In genomic region chr19:58326914-58327726, GRCh38 we compare ENCODE assay signal across 1 cellular context.
TF ChIP-seq lines count a peak whose summit lies in the region.

Gene ZSCAN22, plus strand, starts transcription at chr19:58326994. Its CDS starts 7,809 bp downstream, at chr19:58334803.

TF ChIP-seq in HEK293, 187 proteins besides CTCF, POLR2A, EP300 and RAD21 (continued from another document and continues in another):
- TF ChIP-seq PATZ1 (tag by site-specific recombination; IDR thresholded peaks at IDR 0.05) (peak; percentile 75), SALL2 (tag by site-specific recombination; IDR thresholded peaks at IDR 0.05; ENCODE audit: borderline replicate concordance) (no peak), REPIN1 (tag by site-specific recombination; IDR thresholded peaks at IDR 0.05; ENCODE audit: low read depth) (peak; percentile 98), ZNF184 (tag by site-specific recombination; IDR thresholded peaks at IDR 0.05) (no peak), KLF7 (tag by site-specific recombination; IDR thresholded peaks at IDR 0.05; ENCODE audit: borderline replicate concordance) (peak; percentile 92; the same call in 1 of the 2 replicates), ZBTB8A (tag by site-specific recombination; IDR thresholded peaks at IDR 0.05) (peak; percentile 45; the same call in 1 of the 2 replicates), ZNF140 (tag by site-specific recombination; IDR thresholded peaks at IDR 0.05) (no peak), FEZF1 (tag by site-specific recombination; IDR thresholded peaks at IDR 0.05) (peak; percentile 50), ZFP3 (tag by site-specific recombination; IDR thresholded peaks at IDR 0.05; ENCODE audit: low read depth) (no peak), ZNF175 (tag by site-specific recombination; IDR thresholded peaks at IDR 0.05) (no peak), ZNF664 (tag by site-specific recombination; IDR thresholded peaks at IDR 0.05) (peak; percentile 39; the same call in 1 of the 2 replicates), SETDB1 (IDR thresholded peaks at IDR 0.05; ENCODE audit: insufficient read length, low read length) (no peak), ZNF707 (tag by site-specific recombination; IDR thresholded peaks at IDR 0.05) (peak; percentile 29; the same call in 1 of the 2 replicates), ZFP37 (tag by site-specific recombination; IDR thresholded peaks at IDR 0.05) (peak; percentile 100), ZNF280D (tag by site-specific recombination; IDR thresholded peaks at IDR 0.05) (0 out of 2 replicates have a peak, but pooled peaks have one; percentile 6), PBX3 (CRISPR knock-in tag; IDR thresholded peaks at IDR 0.05) (peak; percentile 98), ZNF548 (tag by site-specific recombination; IDR thresholded peaks at IDR 0.05) (no peak), ZNF792 (tag by site-specific recombination; IDR thresholded peaks at IDR 0.05) (peak; percentile 72; the same call in 1 of the 2 replicates), ZNF623 (tag by site-specific recombination; IDR thresholded peaks at IDR 0.05) (peak; percentile 18; the same call in 1 of the 2 replicates), ZXDB (tag by site-specific recombination; IDR thresholded peaks at IDR 0.05) (peak; percentile 98), AEBP2 (tag by site-specific recombination; IDR thresholded peaks at IDR 0.05; ENCODE audit: borderline replicate concordance) (peak; percentile 75; the same call in 1 of the 2 replicates), ZNF223 (tag by site-specific recombination; IDR thresholded peaks at IDR 0.05) (no peak; the same call in 1 of the 2 replicates), ZNF362 (tag by site-specific recombination; IDR thresholded peaks at IDR 0.05) (no peak), ZNF585B (tag by site-specific recombination; IDR thresholded peaks at IDR 0.05) (no peak; the same call in 1 of the 2 replicates), ZNF596 (tag by site-specific recombination; IDR thresholded peaks at IDR 0.05) (no peak), ZNF146 (tag by site-specific recombination; IDR thresholded peaks at IDR 0.05) (peak; percentile 48; the same call in 1 of the 2 replicates), KLF9 (tag by site-specific recombination; IDR thresholded peaks at IDR 0.05; ENCODE audit: low read depth) (peak; percentile 72), SP7 (tag by site-specific recombination; IDR thresholded peaks at IDR 0.05) (peak; percentile 88), GLI4 (tag by site-specific recombination; IDR thresholded peaks at IDR 0.05) (peak; percentile 93), ZSCAN5A (tag by site-specific recombination; IDR thresholded peaks at IDR 0.05) (peak; percentile 90; the same call in 1 of the 2 replicates), OSR2 (tag by site-specific recombination; IDR thresholded peaks at IDR 0.05) (no peak), ZNF426 (tag by site-specific recombination; IDR thresholded peaks at IDR 0.05) (no peak), TCF7L2 (IDR thresholded peaks at IDR 0.05; ENCODE audit: borderline replicate concordance, low read depth, low read length) (no peak), ZNF514 (tag by site-specific recombination; IDR thresholded peaks at IDR 0.05) (no peak), ZNF768 (tag by site-specific recombination; IDR thresholded peaks at IDR 0.05) (peak; percentile 65; the same call in 1 of the 2 replicates), PRDM6 (tag by site-specific recombination; IDR thresholded peaks at IDR 0.05) (no peak), ZNF580 (tag by site-specific recombination; IDR thresholded peaks at IDR 0.05) (peak; percentile 93), GFI1B (tag by site-specific recombination; IDR thresholded peaks at IDR 0.05) (no peak), ZNF112 (tag by site-specific recombination; IDR thresholded peaks at IDR 0.05) (no peak), MZF1 (tag by site-specific recombination; IDR thresholded peaks at IDR 0.05; ENCODE audit: borderline replicate concordance) (peak; percentile 77)
- TF ChIP-seq, protein P1, sequence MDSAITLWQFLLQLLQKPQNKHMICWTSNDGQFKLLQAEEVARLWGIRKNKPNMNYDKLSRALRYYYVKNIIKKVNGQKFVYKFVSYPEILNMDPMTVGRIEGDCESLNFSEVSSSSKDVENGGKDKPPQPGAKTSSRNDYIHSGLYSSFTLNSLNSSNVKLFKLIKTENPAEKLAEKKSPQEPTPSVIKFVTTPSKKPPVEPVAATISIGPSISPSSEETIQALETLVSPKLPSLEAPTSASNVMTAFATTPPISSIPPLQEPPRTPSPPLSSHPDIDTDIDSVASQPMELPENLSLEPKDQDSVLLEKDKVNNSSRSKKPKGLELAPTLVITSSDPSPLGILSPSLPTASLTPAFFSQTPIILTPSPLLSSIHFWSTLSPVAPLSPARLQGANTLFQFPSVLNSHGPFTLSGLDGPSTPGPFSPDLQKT (IDR thresholded peaks at IDR 0.05; ENCODE audit: borderline replicate concordance, low read depth, low read length) = no peak
- TF ChIP-seq, protein P2, sequence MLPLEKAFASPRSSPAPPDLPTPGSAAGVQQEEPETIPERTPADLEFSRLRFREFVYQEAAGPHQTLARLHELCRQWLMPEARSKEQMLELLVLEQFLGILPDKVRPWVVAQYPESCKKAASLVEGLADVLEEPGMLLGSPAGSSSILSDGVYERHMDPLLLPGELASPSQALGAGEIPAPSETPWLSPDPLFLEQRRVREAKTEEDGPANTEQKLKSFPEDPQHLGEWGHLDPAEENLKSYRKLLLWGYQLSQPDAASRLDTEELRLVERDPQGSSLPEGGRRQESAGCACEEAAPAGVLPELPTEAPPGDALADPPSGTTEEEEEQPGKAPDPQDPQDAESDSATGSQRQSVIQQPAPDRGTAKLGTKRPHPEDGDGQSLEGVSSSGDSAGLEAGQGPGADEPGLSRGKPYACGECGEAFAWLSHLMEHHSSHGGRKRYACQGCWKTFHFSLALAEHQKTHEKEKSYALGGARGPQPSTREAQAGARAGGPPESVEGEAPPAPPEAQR (tag by site-specific recombination; IDR thresholded peaks at IDR 0.05) = no peak; the same call in 1 of the 2 replicates
- TF ChIP-seq, protein P3, sequence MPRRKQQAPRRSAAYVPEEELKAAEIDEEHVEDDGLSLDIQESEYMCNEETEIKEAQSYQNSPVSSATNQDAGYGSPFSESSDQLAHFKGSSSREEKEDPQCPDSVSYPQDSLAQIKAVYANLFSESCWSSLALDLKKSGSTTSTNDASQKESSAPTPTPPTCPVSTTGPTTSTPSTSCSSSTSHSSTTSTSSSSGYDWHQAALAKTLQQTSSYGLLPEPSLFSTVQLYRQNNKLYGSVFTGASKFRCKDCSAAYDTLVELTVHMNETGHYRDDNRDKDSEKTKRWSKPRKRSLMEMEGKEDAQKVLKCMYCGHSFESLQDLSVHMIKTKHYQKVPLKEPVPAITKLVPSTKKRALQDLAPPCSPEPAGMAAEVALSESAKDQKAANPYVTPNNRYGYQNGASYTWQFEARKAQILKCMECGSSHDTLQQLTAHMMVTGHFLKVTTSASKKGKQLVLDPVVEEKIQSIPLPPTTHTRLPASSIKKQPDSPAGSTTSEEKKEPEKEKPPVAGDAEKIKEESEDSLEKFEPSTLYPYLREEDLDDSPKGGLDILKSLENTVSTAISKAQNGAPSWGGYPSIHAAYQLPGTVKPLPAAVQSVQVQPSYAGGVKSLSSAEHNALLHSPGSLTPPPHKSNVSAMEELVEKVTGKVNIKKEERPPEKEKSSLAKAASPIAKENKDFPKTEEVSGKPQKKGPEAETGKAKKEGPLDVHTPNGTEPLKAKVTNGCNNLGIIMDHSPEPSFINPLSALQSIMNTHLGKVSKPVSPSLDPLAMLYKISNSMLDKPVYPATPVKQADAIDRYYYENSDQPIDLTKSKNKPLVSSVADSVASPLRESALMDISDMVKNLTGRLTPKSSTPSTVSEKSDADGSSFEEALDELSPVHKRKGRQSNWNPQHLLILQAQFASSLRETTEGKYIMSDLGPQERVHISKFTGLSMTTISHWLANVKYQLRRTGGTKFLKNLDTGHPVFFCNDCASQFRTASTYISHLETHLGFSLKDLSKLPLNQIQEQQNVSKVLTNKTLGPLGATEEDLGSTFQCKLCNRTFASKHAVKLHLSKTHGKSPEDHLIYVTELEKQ (tag by site-specific recombination; IDR thresholded peaks at IDR 0.05; ENCODE audit: borderline replicate concordance) = no peak
